ENCODE assay signal across 8 cellular contexts in the genomic region with DNA sequence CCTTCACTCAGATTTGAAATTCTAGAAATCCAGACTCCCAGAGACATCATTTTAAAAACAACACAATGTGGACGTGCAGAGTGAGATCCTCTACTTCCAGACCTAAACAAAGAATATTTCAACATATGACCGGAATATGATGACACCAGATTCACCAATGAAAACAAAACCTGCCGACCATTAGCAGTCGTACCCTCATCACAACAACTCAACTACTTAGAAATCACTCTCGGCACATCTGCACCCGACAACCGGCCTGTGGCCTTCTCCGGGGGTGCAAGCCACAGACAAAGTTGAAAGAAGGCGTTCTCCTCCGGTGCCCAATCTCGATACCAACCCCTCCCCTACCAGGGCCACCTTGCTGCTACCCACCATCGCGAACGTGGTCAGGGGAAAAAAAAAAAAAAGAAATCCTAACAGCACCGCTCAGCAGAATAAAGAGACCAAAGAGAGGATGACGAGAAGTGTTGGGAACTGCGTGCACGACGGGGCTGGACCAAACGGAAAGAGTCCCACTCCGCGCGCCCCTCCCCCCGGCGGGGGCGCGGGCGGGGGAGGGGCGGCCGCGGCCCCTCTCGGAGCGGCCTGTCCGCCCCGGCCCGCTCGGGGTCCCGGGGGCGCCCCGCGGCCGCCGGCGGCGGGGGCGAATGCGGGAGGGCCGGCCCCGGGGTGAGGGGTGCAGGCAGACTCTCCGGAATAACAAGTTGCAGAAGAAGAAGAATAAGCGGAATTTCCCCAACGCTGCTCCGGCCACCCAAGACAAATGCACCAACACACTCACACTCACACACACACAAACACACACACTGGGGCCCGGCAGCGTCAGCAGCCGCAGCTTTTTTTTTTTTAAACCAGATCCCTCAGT. TPM values are rescaled to one million over a fixed set of nuclear protein-coding genes. Genes with fewer than 3 reads are reported as not detected.
A peak's percentile ranks its signal among the peaks of the same experiment; 100 is the strongest.
DNase-seq lines count a peak whose midpoint lies in the region; ATAC-seq and TF ChIP-seq lines count a peak whose summit lies in the region.

No MANE protein-coding gene starts in this region.

- ATAC-seq in GM19351 (IDR thresholded peaks at IDR 0.05; ENCODE audit: unreplicated experiment) (peak; percentile 31), left colon (no peak)

- DNase-seq in AG20443 (ENCODE audit: low spot score), result peak; percentile 40
- DNase-seq in NCI-H1105 treated with DMSO at 0.1 percent for 48 hours (lab: John Stamatoyannopoulos, UW), result peak; percentile 45
- peak; percentile 35 for DNase-seq in cerebellum (ENCODE audit: low spot score)
- DNase-seq in left colon, result peak; percentile 47 to 51
- DNase-seq in stimulated activated CD4-positive, alpha-beta T cell treated with anti-CD3 and anti-CD28 coated beads, Interleukin-1b, Interleukin-23, amount 100 ng/mL, for 48 hours, result peak; percentile 50
- no peak for DNase-seq in OCI-M2 (lab: John Stamatoyannopoulos, UW; ENCODE audit: unreplicated experiment)

- peak overlapping the region; percentile 82 for H3K4me3 ChIP-seq in WI38 (ENCODE audit: low read depth, low read length)

- TF ChIP-seq CTCF in WI38 (IDR thresholded peaks at IDR 0.05; ENCODE audit: low read depth, low read length), result no peak

- intact Hi-C loops in left colon (cut with DNase I, micrococcal nuclease), result no loop called here

RNA-seq across cellular contexts. Expression of gene PHF21A, which starts 1.7 kb away (rescaled TPM):
- total RNA-seq in cerebellum (29.4 TPM), left colon (10 to 100 TPM; 19.9 to 24.5 TPM)
